ENCODE assay signal across 1 cellular context in genomic region chr7:73578342-73579124, GRCh38.
TF ChIP-seq lines count a peak whose summit lies in the region.

TBL2 (minus strand) TSS chr7:73578579; CDS start chr7:73578549, 30 bp downstream.

TF ChIP-seq in HepG2, 621 proteins besides CTCF, POLR2A, EP300 and RAD21 (continued from another document and continues in another):
- TF ChIP-seq TFDP1 (CRISPR knock-in tag; IDR thresholded peaks at IDR 0.05; ENCODE audit: borderline replicate concordance) (0 out of 2 replicates have a peak, but pooled peaks have one; percentile 41), ZBTB2 (CRISPR knock-in tag; IDR thresholded peaks at IDR 0.05; ENCODE audit: low read depth) (peak; percentile 53; the same call in 1 of the 2 replicates), MTF1 (CRISPR knock-in tag; IDR thresholded peaks at IDR 0.05) (no peak), ZFY (CRISPR knock-in tag; IDR thresholded peaks at IDR 0.05) (peak; percentile 87), HINFP (CRISPR knock-in tag; IDR thresholded peaks at IDR 0.05; ENCODE audit: low read depth) (no peak), ZNF34 (CRISPR knock-in tag; IDR thresholded peaks at IDR 0.05; ENCODE audit: borderline replicate concordance) (no peak), ZNF768 (CRISPR knock-in tag; IDR thresholded peaks at IDR 0.05) (peak; percentile 46; the same call in 1 of the 2 replicates), ZNF280B (CRISPR knock-in tag; IDR thresholded peaks at IDR 0.05; ENCODE audit: borderline replicate concordance) (no peak), ZNF121 (CRISPR knock-in tag; IDR thresholded peaks at IDR 0.05) (no peak), SP140L (CRISPR knock-in tag; IDR thresholded peaks at IDR 0.05; ENCODE audit: borderline replicate concordance) (no peak), ZNF441 (CRISPR knock-in tag; IDR thresholded peaks at IDR 0.05; ENCODE audit: borderline replicate concordance) (no peak), SUZ12 (IDR thresholded peaks at IDR 0.05; ENCODE audit: low read depth, low read length) (no peak), ZNF362 (CRISPR knock-in tag; IDR thresholded peaks at IDR 0.05; ENCODE audit: borderline replicate concordance) (no peak), MIXL1 (CRISPR knock-in tag; IDR thresholded peaks at IDR 0.05) (0 out of 2 replicates have a peak, but pooled peaks have one; percentile 9), ZNF12 (CRISPR knock-in tag; IDR thresholded peaks at IDR 0.05) (no peak), ZNF749 (CRISPR knock-in tag; IDR thresholded peaks at IDR 0.05; ENCODE audit: borderline replicate concordance) (no peak), KDM5B (CRISPR knock-in tag; IDR thresholded peaks at IDR 0.05; ENCODE audit: borderline replicate concordance) (peak; percentile 64; the same call in 1 of the 2 replicates), CCAR2 (optimal IDR thresholded peaks at IDR 0.05; ENCODE audit: low read depth, low read length) (no peak), MAFK (conservative IDR thresholded peaks at IDR 0.05 in 1 of 2, IDR thresholded peaks at IDR 0.05 in 1 of 2; ENCODE audit: low read length in 2 of 2) (no peak), MXD4 (CRISPR knock-in tag; IDR thresholded peaks at IDR 0.05) (peak; percentile 37; the same call in 1 of the 2 replicates), ZNF343 (CRISPR knock-in tag; IDR thresholded peaks at IDR 0.05) (peak; percentile 78; the same call in 1 of the 2 replicates), TBX3 (IDR thresholded peaks at IDR 0.05; ENCODE audit: borderline replicate concordance) (no peak), HNRNPLL (IDR thresholded peaks at IDR 0.05; ENCODE audit: low read depth, low read length, poor library complexity, severe bottlenecking) (peak; percentile 70), PHF8 (CRISPR knock-in tag; IDR thresholded peaks at IDR 0.05) (peak; percentile 90), ZNF672 (CRISPR knock-in tag; IDR thresholded peaks at IDR 0.05) (no peak), ZNF556 (CRISPR knock-in tag; IDR thresholded peaks at IDR 0.05; ENCODE audit: borderline replicate concordance) (peak; percentile 59; the same call in 1 of the 2 replicates), ADNP (CRISPR knock-in tag; IDR thresholded peaks at IDR 0.05) (no peak), ZBTB38 (CRISPR knock-in tag; IDR thresholded peaks at IDR 0.05) (peak; percentile 64; the same call in 1 of the 2 replicates), FOXO1 (CRISPR knock-in tag; IDR thresholded peaks at IDR 0.05) (no peak), KLF15 (CRISPR knock-in tag; IDR thresholded peaks at IDR 0.05; ENCODE audit: borderline replicate concordance) (no peak), EZH2 (conservative IDR thresholded peaks at IDR 0.05; ENCODE audit: low read depth, low read length) (no peak), ZBTB1 (CRISPR knock-in tag; IDR thresholded peaks at IDR 0.05; ENCODE audit: borderline replicate concordance) (no peak), KAT7 (CRISPR knock-in tag; IDR thresholded peaks at IDR 0.05; ENCODE audit: borderline replicate concordance) (no peak; the same call in 1 of the 2 replicates), ZNF180 (CRISPR knock-in tag; IDR thresholded peaks at IDR 0.05; ENCODE audit: borderline replicate concordance, low read depth) (no peak), LBX2 (CRISPR knock-in tag; IDR thresholded peaks at IDR 0.05; ENCODE audit: borderline replicate concordance) (0 out of 2 replicates have a peak, but pooled peaks have one; percentile 10), ZBTB7B (CRISPR knock-in tag; IDR thresholded peaks at IDR 0.05) (no peak), HNRNPH1 (optimal IDR thresholded peaks at IDR 0.05; ENCODE audit: low read depth, low read length) (no peak), PRPF4 (IDR thresholded peaks at IDR 0.05; ENCODE audit: low read depth, low read length, poor library complexity, severe bottlenecking) (no peak), KAT8 (CRISPR knock-in tag; IDR thresholded peaks at IDR 0.05) (no peak), PAF1 (CRISPR knock-in tag; IDR thresholded peaks at IDR 0.05) (no peak), BCL6 (CRISPR knock-in tag; IDR thresholded peaks at IDR 0.05) (no peak), ZNF432 (CRISPR knock-in tag; IDR thresholded peaks at IDR 0.05; ENCODE audit: borderline replicate concordance) (no peak), ZNF614 (CRISPR knock-in tag; IDR thresholded peaks at IDR 0.05; ENCODE audit: borderline replicate concordance) (no peak), CAMTA2 (CRISPR knock-in tag; IDR thresholded peaks at IDR 0.05; ENCODE audit: borderline replicate concordance) (peak; percentile 44; the same call in 1 of the 2 replicates), SALL2 (CRISPR knock-in tag; IDR thresholded peaks at IDR 0.05) (peak; percentile 85), TCF7L2 (IDR thresholded peaks at IDR 0.05; ENCODE audit: low read depth, low read length) (no peak), SP5 (CRISPR knock-in tag; IDR thresholded peaks at IDR 0.05; ENCODE audit: borderline replicate concordance, low read depth) (no peak)
- TF ChIP-seq, protein P1, sequence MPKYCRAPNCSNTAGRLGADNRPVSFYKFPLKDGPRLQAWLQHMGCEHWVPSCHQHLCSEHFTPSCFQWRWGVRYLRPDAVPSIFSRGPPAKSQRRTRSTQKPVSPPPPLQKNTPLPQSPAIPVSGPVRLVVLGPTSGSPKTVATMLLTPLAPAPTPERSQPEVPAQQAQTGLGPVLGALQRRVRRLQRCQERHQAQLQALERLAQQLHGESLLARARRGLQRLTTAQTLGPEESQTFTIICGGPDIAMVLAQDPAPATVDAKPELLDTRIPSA (CRISPR knock-in tag; IDR thresholded peaks at IDR 0.05; ENCODE audit: borderline replicate concordance) = no peak
- TF ChIP-seq, protein P2, sequence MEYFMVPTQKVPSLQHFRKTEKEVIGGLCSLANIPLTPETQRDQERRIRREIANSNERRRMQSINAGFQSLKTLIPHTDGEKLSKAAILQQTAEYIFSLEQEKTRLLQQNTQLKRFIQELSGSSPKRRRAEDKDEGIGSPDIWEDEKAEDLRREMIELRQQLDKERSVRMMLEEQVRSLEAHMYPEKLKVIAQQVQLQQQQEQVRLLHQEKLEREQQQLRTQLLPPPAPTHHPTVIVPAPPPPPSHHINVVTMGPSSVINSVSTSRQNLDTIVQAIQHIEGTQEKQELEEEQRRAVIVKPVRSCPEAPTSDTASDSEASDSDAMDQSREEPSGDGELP (IDR thresholded peaks at IDR 0.05; ENCODE audit: borderline replicate concordance, low read depth) = no peak
- TF ChIP-seq, protein P3, sequence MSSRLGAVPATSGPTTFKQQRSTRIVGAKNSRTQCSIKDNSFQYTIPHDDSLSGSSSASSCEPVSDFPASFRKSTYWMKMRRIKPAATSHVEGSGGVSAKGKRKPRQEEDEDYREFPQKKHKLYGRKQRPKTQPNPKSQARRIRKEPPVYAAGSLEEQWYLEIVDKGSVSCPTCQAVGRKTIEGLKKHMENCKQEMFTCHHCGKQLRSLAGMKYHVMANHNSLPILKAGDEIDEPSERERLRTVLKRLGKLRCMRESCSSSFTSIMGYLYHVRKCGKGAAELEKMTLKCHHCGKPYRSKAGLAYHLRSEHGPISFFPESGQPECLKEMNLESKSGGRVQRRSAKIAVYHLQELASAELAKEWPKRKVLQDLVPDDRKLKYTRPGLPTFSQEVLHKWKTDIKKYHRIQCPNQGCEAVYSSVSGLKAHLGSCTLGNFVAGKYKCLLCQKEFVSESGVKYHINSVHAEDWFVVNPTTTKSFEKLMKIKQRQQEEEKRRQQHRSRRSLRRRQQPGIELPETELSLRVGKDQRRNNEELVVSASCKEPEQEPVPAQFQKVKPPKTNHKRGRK (CRISPR knock-in tag; IDR thresholded peaks at IDR 0.05) = no peak
- TF ChIP-seq, protein P4, sequence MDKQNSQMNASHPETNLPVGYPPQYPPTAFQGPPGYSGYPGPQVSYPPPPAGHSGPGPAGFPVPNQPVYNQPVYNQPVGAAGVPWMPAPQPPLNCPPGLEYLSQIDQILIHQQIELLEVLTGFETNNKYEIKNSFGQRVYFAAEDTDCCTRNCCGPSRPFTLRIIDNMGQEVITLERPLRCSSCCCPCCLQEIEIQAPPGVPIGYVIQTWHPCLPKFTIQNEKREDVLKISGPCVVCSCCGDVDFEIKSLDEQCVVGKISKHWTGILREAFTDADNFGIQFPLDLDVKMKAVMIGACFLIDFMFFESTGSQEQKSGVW (CRISPR knock-in tag; IDR thresholded peaks at IDR 0.05; ENCODE audit: borderline replicate concordance) = no peak
- TF ChIP-seq, protein P5, sequence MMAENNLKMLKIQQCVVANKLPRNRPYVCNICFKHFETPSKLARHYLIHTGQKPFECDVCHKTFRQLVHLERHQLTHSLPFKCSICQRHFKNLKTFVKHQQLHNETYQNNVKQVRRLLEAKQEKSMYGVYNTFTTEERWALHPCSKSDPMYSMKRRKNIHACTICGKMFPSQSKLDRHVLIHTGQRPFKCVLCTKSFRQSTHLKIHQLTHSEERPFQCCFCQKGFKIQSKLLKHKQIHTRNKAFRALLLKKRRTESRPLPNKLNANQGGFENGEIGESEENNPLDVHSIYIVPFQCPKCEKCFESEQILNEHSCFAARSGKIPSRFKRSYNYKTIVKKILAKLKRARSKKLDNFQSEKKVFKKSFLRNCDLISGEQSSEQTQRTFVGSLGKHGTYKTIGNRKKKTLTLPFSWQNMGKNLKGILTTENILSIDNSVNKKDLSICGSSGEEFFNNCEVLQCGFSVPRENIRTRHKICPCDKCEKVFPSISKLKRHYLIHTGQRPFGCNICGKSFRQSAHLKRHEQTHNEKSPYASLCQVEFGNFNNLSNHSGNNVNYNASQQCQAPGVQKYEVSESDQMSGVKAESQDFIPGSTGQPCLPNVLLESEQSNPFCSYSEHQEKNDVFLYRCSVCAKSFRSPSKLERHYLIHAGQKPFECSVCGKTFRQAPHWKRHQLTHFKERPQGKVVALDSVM (CRISPR knock-in tag; IDR thresholded peaks at IDR 0.05) = no peak; the same call in 1 of the 2 replicates
- TF ChIP-seq, protein P6, sequence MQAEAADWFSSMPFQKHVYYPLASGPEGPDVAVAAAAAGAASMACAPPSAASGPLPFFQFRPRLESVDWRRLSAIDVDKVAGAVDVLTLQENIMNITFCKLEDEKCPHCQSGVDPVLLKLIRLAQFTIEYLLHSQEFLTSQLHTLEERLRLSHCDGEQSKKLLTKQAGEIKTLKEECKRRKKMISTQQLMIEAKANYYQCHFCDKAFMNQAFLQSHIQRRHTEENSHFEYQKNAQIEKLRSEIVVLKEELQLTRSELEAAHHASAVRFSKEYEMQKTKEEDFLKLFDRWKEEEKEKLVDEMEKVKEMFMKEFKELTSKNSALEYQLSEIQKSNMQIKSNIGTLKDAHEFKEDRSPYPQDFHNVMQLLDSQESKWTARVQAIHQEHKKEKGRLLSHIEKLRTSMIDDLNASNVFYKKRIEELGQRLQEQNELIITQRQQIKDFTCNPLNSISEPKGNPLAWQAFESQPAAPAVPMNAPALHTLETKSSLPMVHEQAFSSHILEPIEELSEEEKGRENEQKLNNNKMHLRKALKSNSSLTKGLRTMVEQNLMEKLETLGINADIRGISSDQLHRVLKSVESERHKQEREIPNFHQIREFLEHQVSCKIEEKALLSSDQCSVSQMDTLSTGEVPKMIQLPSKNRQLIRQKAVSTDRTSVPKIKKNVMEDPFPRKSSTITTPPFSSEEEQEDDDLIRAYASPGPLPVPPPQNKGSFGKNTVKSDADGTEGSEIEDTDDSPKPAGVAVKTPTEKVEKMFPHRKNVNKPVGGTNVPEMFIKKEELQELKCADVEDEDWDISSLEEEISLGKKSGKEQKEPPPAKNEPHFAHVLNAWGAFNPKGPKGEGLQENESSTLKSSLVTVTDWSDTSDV (CRISPR knock-in tag; IDR thresholded peaks at IDR 0.05) = no peak
